Comparison of ENCODE assay signal across 12 cellular contexts in the genomic region with DNA sequence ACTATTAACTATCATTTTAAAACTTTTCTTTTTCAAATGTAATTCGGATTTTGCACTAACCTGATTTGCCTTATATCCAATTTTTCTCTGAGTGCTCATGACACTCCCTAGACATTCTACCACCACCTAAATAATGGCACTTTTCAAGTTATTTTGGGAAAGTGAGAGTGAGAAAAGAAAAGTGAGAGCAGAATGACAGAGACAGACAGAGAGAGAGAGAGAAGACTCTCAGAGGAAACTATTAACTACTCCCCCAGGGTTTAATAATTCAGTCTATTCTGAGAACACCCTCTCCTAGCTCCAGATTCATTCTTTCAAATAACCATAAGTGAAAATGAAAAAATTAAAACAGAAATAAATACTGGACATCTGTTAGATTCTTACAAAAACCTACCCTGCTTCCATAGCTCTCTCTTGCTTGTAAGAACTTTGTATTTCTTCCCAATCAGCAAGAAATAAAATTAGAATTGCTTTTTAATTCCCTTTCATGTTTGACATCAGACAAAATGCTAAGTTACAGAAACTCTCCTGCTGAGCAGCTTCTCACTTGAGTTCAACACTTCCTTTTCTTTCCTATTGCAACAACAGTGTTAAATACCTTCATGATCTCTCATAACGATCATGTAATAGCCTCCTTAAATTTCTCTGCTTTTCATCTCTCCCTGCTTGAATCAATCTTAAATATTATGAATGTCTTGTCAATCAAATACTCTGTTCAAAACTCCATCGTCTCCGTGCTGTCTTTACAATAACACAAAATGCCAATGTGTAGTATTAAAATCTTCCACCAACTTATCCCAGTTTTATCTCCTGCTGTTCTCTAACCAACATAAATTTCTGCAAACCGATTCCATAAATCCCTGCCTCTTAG.
DNase-seq lines count a peak whose midpoint lies in the region; ATAC-seq and TF ChIP-seq lines count a peak whose summit lies in the region.
"Had no signal": no experiment of that assay in that cellular context is flagged by ENCODE, and none has a peak within 500 bp of the region (broad histone marks: within the 10 kb centered on the region; RNA-seq: fewer than 3 reads in every experiment).

No MANE protein-coding gene starts in this region.

- no peak for TF ChIP-seq CTCF in fibroblast of mammary gland (conservative IDR thresholded peaks at IDR 0.05; ENCODE audit: control insufficient read depth, insufficient read depth, low read depth, low read length)

- H3K4me3 ChIP-seq in fibroblast of mammary gland (ENCODE audit: control insufficient read depth, low read depth, low read length): no peak overlapping the region
- H3K4me3 ChIP-seq: ovary had no signal

- DNase-seq in AG20443 (ENCODE audit: low spot score) (peak; percentile 11), fibroblast of mammary gland (ENCODE audit: low read depth) (peak; percentile 3), foreskin melanocyte (no peak), cerebellar cortex (ENCODE audit: low spot score) (no peak)
- DNase-seq in activated T-cell treated with anti-CD3 and anti-CD28 coated beads, Interleukin-2, amount 50 U/mL, for 48 hours: no peak
- DNase-seq: ACHN, activated gamma-delta T cell, NCI-H2227 treated with DMSO at 0.1 percent for 48 hours, ovary had no signal

- peak; percentile 50 for ATAC-seq in GM21825 (IDR thresholded peaks at IDR 0.05; ENCODE audit: unreplicated experiment)
- peak; percentile 45 for ATAC-seq in HG03565 (IDR thresholded peaks at IDR 0.05; ENCODE audit: unreplicated experiment)
- no peak for ATAC-seq in HG03469 (IDR thresholded peaks at IDR 0.05; ENCODE audit: unreplicated experiment)

Comparison
In these comparisons a context has a peak if more than half of its experiments do, and no peak if none do; other contexts are left out.
1. DNase-seq: peak in AG20443 (single experiment) and fibroblast of mammary gland (single experiment); none in foreskin melanocyte (single experiment), cerebellar cortex (single experiment) and activated T-cell treated with anti-CD3 and anti-CD28 coated beads, Interleukin-2, amount 50 U/mL, for 48 hours (0 of 2).